Comparison of ENCODE assay signal across 8 cellular contexts in the genomic region with DNA sequence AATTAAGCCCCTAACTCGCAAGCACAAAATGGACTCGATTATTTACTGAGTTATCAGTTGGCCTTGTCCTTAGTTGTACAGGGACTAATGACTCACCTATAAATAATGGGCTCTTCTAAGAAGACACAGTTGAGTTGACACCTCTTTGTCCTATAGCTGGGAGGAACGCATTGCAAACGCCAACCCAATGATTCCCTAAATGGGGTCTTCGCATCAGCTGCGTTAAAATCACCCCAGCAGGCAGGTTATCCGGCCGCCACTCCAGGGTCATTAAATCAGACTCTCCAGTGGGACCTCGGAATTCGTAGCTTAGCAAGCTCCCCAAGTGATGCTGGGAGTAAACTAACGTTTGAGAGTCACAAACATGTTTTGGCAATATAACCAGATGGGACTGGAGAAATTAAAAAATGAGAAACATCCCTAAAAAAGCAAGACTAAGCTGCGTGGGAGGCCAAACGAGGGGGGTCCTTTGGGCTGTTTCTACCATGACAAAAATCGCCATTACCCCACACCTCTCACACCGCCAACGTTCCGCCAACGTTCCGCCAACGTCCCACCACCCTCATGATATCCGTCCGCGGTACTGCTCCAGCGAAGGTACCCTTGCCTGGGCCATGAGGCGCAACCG. TPM values are rescaled to one million over a fixed set of nuclear protein-coding genes. Genes with fewer than 3 reads are reported as not detected.
DNase-seq lines count a peak whose midpoint lies in the region; ATAC-seq and TF ChIP-seq lines count a peak whose summit lies in the region.

No MANE protein-coding gene starts in this region.

- 6% methylated on average over 26 of the region's 26 CpGs for WGBS in esophagus, 2 donors
- WGBS in prostate gland: 6% methylated on average over 26 of the region's 26 CpGs

- DNase-seq in DMS 273 (lab: John Stamatoyannopoulos, UW; ENCODE audit: unreplicated experiment) (peak; percentile 47), DMS 273 treated with DMSO at 0.1 percent for 48 hours (lab: John Stamatoyannopoulos, UW) (no peak), SK-N-MC (ENCODE audit: low read depth, low spot score) (no peak), prostate gland (ENCODE audit: low spot score) (no peak), GM10266 (ENCODE audit: extremely low spot score) (no peak)
- no peak for DNase-seq in central memory CD4-positive, alpha-beta T cell

- intact Hi-C loops in prostate gland (cut with DNase I): no loop called here

- peaks cover 3 to 25% of the 10 kb centered on the region in 2 donors for H3K4me1 ChIP-seq in esophagus (ENCODE audit: control insufficient read depth in 2 of 2, insufficient read depth in 2 of 2, low read length in 1 of 2)
- peaks cover 33% of the 10 kb centered on the region for H3K4me1 ChIP-seq in prostate gland (replicated peaks)

- H3K27me3 ChIP-seq in esophagus (ENCODE audit: control insufficient read depth in 1 of 2, insufficient read depth in 2 of 2, low read length in 2 of 2) (no peaks in the 10 kb centered on the region), prostate gland (replicated peaks; ENCODE audit: insufficient read depth) (no peaks in the 10 kb centered on the region)

- peaks cover 19% of the 10 kb centered on the region for H3K36me3 ChIP-seq in SK-N-MC (ENCODE audit: insufficient read depth, low read length)
- no peaks in the 10 kb centered on the region for H3K36me3 ChIP-seq in esophagus (ENCODE audit: control insufficient read depth in 2 of 2, insufficient read depth in 2 of 2, low read length in 1 of 2)
- H3K36me3 ChIP-seq in prostate gland: no peaks in the 10 kb centered on the region

- ATAC-seq in GM18870 (IDR thresholded peaks at IDR 0.05; ENCODE audit: unreplicated experiment): no peak

- H3K9me3 ChIP-seq in SK-N-MC (ENCODE audit: low read depth, low read length) (no peaks in the 10 kb centered on the region), esophagus (ENCODE audit: control insufficient read depth in 2 of 2, insufficient read depth in 1 of 2, low read depth in 1 of 2, low read length in 1 of 2) (no peaks in the 10 kb centered on the region), prostate gland (no peaks in the 10 kb centered on the region)

- peak overlapping the region; percentile 79 for H3K9ac ChIP-seq in SK-N-MC (ENCODE audit: insufficient read length)

- TF ChIP-seq POLR2A in prostate gland (IDR thresholded peaks at IDR 0.05): no peak

- H3K4me3 ChIP-seq in SK-N-MC (peak overlapping the region; percentile 80), esophagus (ENCODE audit: low read depth in 1 of 2, low read length in 2 of 2) (peak overlapping the region; percentile 64 to 73), prostate gland (peak overlapping the region; percentile 77 to 92)

- H3K27ac ChIP-seq in SK-N-MC (peak overlapping the region; percentile 93), esophagus (ENCODE audit: low read depth in 2 of 2, low read length in 1 of 2) (peak overlapping the region; percentile 91 to 99), prostate gland (peak overlapping the region; percentile 95 to 98)

- no peak for TF ChIP-seq CTCF in prostate gland (IDR thresholded peaks at IDR 0.05)
- TF ChIP-seq CTCF in GM10266 (IDR thresholded peaks at IDR 0.05; ENCODE audit: control insufficient read depth, insufficient read depth, low read depth, missing control alignments): no peak

RNA-seq across cellular contexts. Expression of a gene that starts 0.9 kb away (rescaled TPM):
- polyA plus RNA-seq in esophagus: 10 to 100 TPM; 39.4 to 45.7 TPM
- total RNA-seq in prostate gland: 100 to 1,000 TPM in 1 of 2 donors, 10 to 100 TPM in 1; 87.8 to 244 TPM

RNA-seq across cellular contexts. Expression of a gene that starts 9.6 kb away (rescaled TPM):
- 10 to 100 TPM in 1 of 2 donors, 1 to 10 TPM in 1; 8.4 to 12.9 TPM for polyA plus RNA-seq in esophagus
- 10 to 100 TPM; 18.1 to 18.5 TPM for total RNA-seq in prostate gland

RNA-seq across cellular contexts. Expression of a gene that starts 54.1 kb away (rescaled TPM):
- polyA plus RNA-seq in esophagus: 10 to 100 TPM; 16.4 to 29.9 TPM
- 10 to 100 TPM; 35.0 to 43.7 TPM for total RNA-seq in prostate gland
